In genomic region chr14:63860146-63860545, GRCh38 we compare ENCODE assay signal across 23 cellular contexts. TPM values are rescaled to one million over a fixed set of nuclear protein-coding genes. Genes with fewer than 3 reads are reported as not detected.
DNase-seq lines count a peak whose midpoint lies in the region; ATAC-seq and TF ChIP-seq lines count a peak whose summit lies in the region.
"Had no signal": no experiment of that assay in that cellular context is flagged by ENCODE, and none has a peak within 500 bp of the region (broad histone marks: within the 10 kb centered on the region; RNA-seq: fewer than 3 reads in every experiment).

No MANE protein-coding gene starts in this region.

- H2AFZ ChIP-seq in GM23338, result no peak overlapping the region
- H2AFZ ChIP-seq: neural progenitor cell had no signal

- H3K4me3 ChIP-seq in CD8-positive, alpha-beta T cell (ENCODE audit: low read depth, low read length), result no peak overlapping the region
- no peak overlapping the region for H3K4me3 ChIP-seq in GM23338
- H3K4me3 ChIP-seq in naive thymus-derived CD4-positive, alpha-beta T cell (ENCODE audit: low read length), result no peak overlapping the region
- H3K4me3 ChIP-seq in right atrium auricular region, result no peak overlapping the region
- H3K4me3 ChIP-seq: esophagus muscularis mucosa, neural progenitor cell, prostate gland, tibial artery had no signal

- H4K20me1 ChIP-seq in GM23338 (replicated peaks; ENCODE audit: insufficient read depth), result peaks cover 12% of the 10 kb centered on the region; the same call in 1 of the 2 replicates

- peaks cover 5% of the 10 kb centered on the region; the same call in 1 of the 2 replicates for H3F3A ChIP-seq in GM23338 (replicated peaks; ENCODE audit: low read depth)

- no peak for ATAC-seq in CD8-positive, alpha-beta T cell
- no peak for ATAC-seq in GM23338
- no peak for ATAC-seq in naive thymus-derived CD4-positive, alpha-beta T cell
- ATAC-seq: left lobe of liver; stimulated activated naive B cell treated with anti-CD40 and anti-IgM and Interleukin-4, amounts not matched to agents 10 μg/mL and 1 μg/mL and 100 μg/mL, for 72 hours had no signal

- DNase-seq in CD8-positive, alpha-beta T cell, result no peak
- no peak for DNase-seq in GM23338 (ENCODE audit: low spot score)
- DNase-seq in activated T-helper 1 cell treated with anti-CD3 and anti-CD28 coated beads, Interleukin-12 subunit alpha, Interleukin-12 subunit beta, Interleukin-2, Interleukin-4 antibody, amounts not matched to agents 30 ng/mL and 10 ng/mL and 1 ng/mL, durations not matched to agents 14 hours and 24 hours and 36 hours (ENCODE audit: low spot score), result no peak
- no peak for DNase-seq in naive thymus-derived CD4-positive, alpha-beta T cell
- no peak for DNase-seq in NCI-H526 treated with DMSO at 0.1 percent for 48 hours (lab: John Stamatoyannopoulos, UW)
- no peak for DNase-seq in right atrium auricular region (ENCODE audit: low spot score)
- DNase-seq in iPS-NIHi7 (ENCODE audit: extremely low spot score), result no peak
- DNase-seq: activated CD4-positive, alpha-beta T cell treated with anti-CD3 and anti-CD28 coated beads for 48 hours; activated CD8-positive, alpha-beta memory T cell treated with anti-CD3 and anti-CD28 coated beads, Interleukin-2, amount 50 U/mL, for 48 hours; activated naive CD4-positive, alpha-beta T cell treated with Interleukin-2 at 50 U/mL for 16 hours; DND-41; effector CD4-positive, alpha-beta T cell; Karpas-422; midbrain; NCI-H187 treated with DMSO at 0.1 percent for 48 hours; NCI-H446 treated with DMSO at 0.1 percent for 48 hours; stimulated activated CD4-positive, alpha-beta T cell treated with anti-CD3 and anti-CD28 coated beads, Interleukin-1b, Interleukin-23, amount 100 ng/mL, for 48 hours; stimulated activated naive B cell treated with anti-CD40 and anti-IgM and Interleukin-4, amounts not matched to agents 10 μg/mL and 1 μg/mL and 100 μg/mL, for 72 hours; tibial artery had no signal

- H3K27ac Mint-ChIP-seq in CD8-positive, alpha-beta T cell, result peak overlapping the region; percentile 81
- H3K27ac Mint-ChIP-seq in GM23338, result peak overlapping the region; percentile 75
- peak overlapping the region; percentile 51 for H3K27ac Mint-ChIP-seq in activated T-helper 1 cell treated with anti-CD3 and anti-CD28 coated beads, Interleukin-12 subunit alpha, Interleukin-12 subunit beta, Interleukin-2, Interleukin-4 antibody, amounts not matched to agents 30 ng/mL and 10 ng/mL and 1 ng/mL, durations not matched to agents 14 hours and 24 hours and 36 hours
- peak overlapping the region; percentile 4 to 95 (median 86) for H3K27ac Mint-ChIP-seq in naive thymus-derived CD4-positive, alpha-beta T cell
- H3K27ac Mint-ChIP-seq: neural progenitor cell had no signal

- H3K79me2 ChIP-seq in GM23338 (replicated peaks; ENCODE audit: insufficient read depth), result peaks cover 86% of the 10 kb centered on the region

- intact Hi-C loops in CD8-positive, alpha-beta T cell (cut with DNase I, micrococcal nuclease), result loop anchor here in 1 of 2 experiments (5.0 to 10.0 kb wide), 2 partner anchors 133 to 1245 kb away; partner anchors contain the start of genes MAX and SGPP1
- intact Hi-C loops in activated T-helper 1 cell treated with anti-CD3 and anti-CD28 coated beads, Interleukin-12 subunit alpha, Interleukin-12 subunit beta, Interleukin-2, Interleukin-4 antibody, amounts not matched to agents 30 ng/mL and 10 ng/mL and 1 ng/mL, durations not matched to agents 14 hours and 24 hours and 36 hours (cut with micrococcal nuclease), result loop anchor here (5.0 kb wide), 1 partner anchor 647 kb away; no protein-coding TSS in a partner anchor
- intact Hi-C loops in naive thymus-derived CD4-positive, alpha-beta T cell (cut with micrococcal nuclease), result loop anchor here (5.0 to 10.0 kb wide), 2 partner anchors 47 to 1065 kb away; no protein-coding TSS in a partner anchor

- H3K36me3 ChIP-seq in CD8-positive, alpha-beta T cell (ENCODE audit: insufficient read depth, low read length), result no peaks in the 10 kb centered on the region
- H3K36me3 ChIP-seq in GM23338 (ENCODE audit: insufficient read depth) (no peaks in the 10 kb centered on the region), right atrium auricular region (no peaks in the 10 kb centered on the region)
- no peaks in the 10 kb centered on the region for H3K36me3 ChIP-seq in naive thymus-derived CD4-positive, alpha-beta T cell (ENCODE audit: control insufficient read depth in 2 of 3, insufficient read depth in 3 of 3, low read length in 3 of 3)
- H3K36me3 ChIP-seq: esophagus muscularis mucosa, neural progenitor cell, prostate gland, tibial artery had no signal

- CTCF ChIA-PET in CD8-positive, alpha-beta T cell (lab: Charles Lee), result no interaction called here
- CTCF ChIA-PET in naive thymus-derived CD4-positive, alpha-beta T cell (lab: Charles Lee), result no interaction called here

- H3K36me3 Mint-ChIP-seq in CD8-positive, alpha-beta T cell, result no peaks in the 10 kb centered on the region
- no peaks in the 10 kb centered on the region for H3K36me3 Mint-ChIP-seq in GM23338 (ENCODE audit: low read depth)
- H3K36me3 Mint-ChIP-seq in activated T-helper 1 cell treated with anti-CD3 and anti-CD28 coated beads, Interleukin-12 subunit alpha, Interleukin-12 subunit beta, Interleukin-2, Interleukin-4 antibody, amounts not matched to agents 30 ng/mL and 10 ng/mL and 1 ng/mL, durations not matched to agents 14 hours and 24 hours and 36 hours (ENCODE audit: low read depth), result peaks cover 17% of the 10 kb centered on the region
- peaks cover 0 to 37% (median 0%) of the 10 kb centered on the region in 5 donors for H3K36me3 Mint-ChIP-seq in naive thymus-derived CD4-positive, alpha-beta T cell

- peaks cover 49% of the 10 kb centered on the region for H3K4me1 ChIP-seq in CD8-positive, alpha-beta T cell (ENCODE audit: insufficient read depth, low read length)
- peaks cover 10% of the 10 kb centered on the region for H3K4me1 ChIP-seq in GM23338 (ENCODE audit: insufficient read depth)
- peaks cover 32 to 81% of the 10 kb centered on the region in 2 donors for H3K4me1 ChIP-seq in naive thymus-derived CD4-positive, alpha-beta T cell (ENCODE audit: control insufficient read depth in 2 of 2, insufficient read depth in 2 of 2, low read length in 2 of 2)
- peaks cover 0 to 35% of the 10 kb centered on the region in 2 donors for H3K4me1 ChIP-seq in right atrium auricular region
- H3K4me1 ChIP-seq: prostate gland had no signal

- POLR2A ChIA-PET in CD8-positive, alpha-beta T cell (lab: Charles Lee), result no interaction called here
- POLR2A ChIA-PET in naive thymus-derived CD4-positive, alpha-beta T cell (lab: Charles Lee), result no interaction called here

- H3K9me2 ChIP-seq in GM23338 (ENCODE audit: insufficient read depth), result no peaks in the 10 kb centered on the region

- no peaks in the 10 kb centered on the region for H3K9me3 Mint-ChIP-seq in CD8-positive, alpha-beta T cell
- H3K9me3 Mint-ChIP-seq in GM23338, result no peaks in the 10 kb centered on the region
- H3K9me3 Mint-ChIP-seq in activated T-helper 1 cell treated with anti-CD3 and anti-CD28 coated beads, Interleukin-12 subunit alpha, Interleukin-12 subunit beta, Interleukin-2, Interleukin-4 antibody, amounts not matched to agents 30 ng/mL and 10 ng/mL and 1 ng/mL, durations not matched to agents 14 hours and 24 hours and 36 hours, result no peaks in the 10 kb centered on the region
- peaks cover 0 to 3% (median 0%) of the 10 kb centered on the region in 11 donors for H3K9me3 Mint-ChIP-seq in naive thymus-derived CD4-positive, alpha-beta T cell
- H3K9me3 Mint-ChIP-seq: neural progenitor cell had no signal

- no peak overlapping the region for H3K27ac ChIP-seq in CD8-positive, alpha-beta T cell (ENCODE audit: low read depth, low read length)
- H3K27ac ChIP-seq in GM23338 (ENCODE audit: low read depth) (0 out of 2 replicates have a peak overlapping the region, but pooled peaks have one; percentile 35), right atrium auricular region (no peak overlapping the region)
- no peak overlapping the region for H3K27ac ChIP-seq in naive thymus-derived CD4-positive, alpha-beta T cell (ENCODE audit: low read depth, low read length)
- H3K27ac ChIP-seq: esophagus muscularis mucosa, neural progenitor cell, prostate gland, tibial artery had no signal

- peaks cover 64% of the 10 kb centered on the region for H3K4me1 Mint-ChIP-seq in CD8-positive, alpha-beta T cell (ENCODE audit: low read depth)
- H3K4me1 Mint-ChIP-seq in GM23338, result peaks cover 30% of the 10 kb centered on the region
- peaks cover 79% of the 10 kb centered on the region for H3K4me1 Mint-ChIP-seq in activated T-helper 1 cell treated with anti-CD3 and anti-CD28 coated beads, Interleukin-12 subunit alpha, Interleukin-12 subunit beta, Interleukin-2, Interleukin-4 antibody, amounts not matched to agents 30 ng/mL and 10 ng/mL and 1 ng/mL, durations not matched to agents 14 hours and 24 hours and 36 hours (ENCODE audit: low read depth)
- peaks cover 34 to 79% (median 63%) of the 10 kb centered on the region in 7 donors for H3K4me1 Mint-ChIP-seq in naive thymus-derived CD4-positive, alpha-beta T cell

- TF ChIP-seq CTCF in CD8-positive, alpha-beta T cell (IDR thresholded peaks at IDR 0.05), result no peak
- no peak for TF ChIP-seq CTCF in GM23338 (conservative IDR thresholded peaks at IDR 0.05; ENCODE audit: low read depth in 2 of 2)
- TF ChIP-seq CTCF in right atrium auricular region (IDR thresholded peaks at IDR 0.05), result no peak

- H3K4me2 ChIP-seq in GM23338, result no peak overlapping the region
- H3K4me2 ChIP-seq: neural progenitor cell had no signal

- no peaks in the 10 kb centered on the region for H3K27me3 ChIP-seq in CD8-positive, alpha-beta T cell (ENCODE audit: insufficient read depth, low read length)
- H3K27me3 ChIP-seq in GM23338 (ENCODE audit: insufficient read depth) (no peaks in the 10 kb centered on the region; the same call in 1 of the 2 replicates), right atrium auricular region (no peaks in the 10 kb centered on the region)
- H3K27me3 ChIP-seq in naive thymus-derived CD4-positive, alpha-beta T cell (ENCODE audit: control insufficient read depth in 2 of 2, insufficient read depth in 2 of 2, low read length in 2 of 2), result no peaks in the 10 kb centered on the region
- H3K27me3 ChIP-seq: esophagus muscularis mucosa, neural progenitor cell, tibial artery had no signal

- H3K27me3 Mint-ChIP-seq in CD8-positive, alpha-beta T cell (ENCODE audit: low read depth), result no peaks in the 10 kb centered on the region
- no peaks in the 10 kb centered on the region for H3K27me3 Mint-ChIP-seq in GM23338 (ENCODE audit: insufficient read depth, low read depth, poor library complexity)
- peaks cover 2% of the 10 kb centered on the region for H3K27me3 Mint-ChIP-seq in activated T-helper 1 cell treated with anti-CD3 and anti-CD28 coated beads, Interleukin-12 subunit alpha, Interleukin-12 subunit beta, Interleukin-2, Interleukin-4 antibody, amounts not matched to agents 30 ng/mL and 10 ng/mL and 1 ng/mL, durations not matched to agents 14 hours and 24 hours and 36 hours (ENCODE audit: insufficient read depth)
- peaks cover 0 to 9% (median 0%) of the 10 kb centered on the region in 5 donors for H3K27me3 Mint-ChIP-seq in naive thymus-derived CD4-positive, alpha-beta T cell

- no peaks in the 10 kb centered on the region for H3K9me3 ChIP-seq in CD8-positive, alpha-beta T cell (ENCODE audit: low read length)
- H3K9me3 ChIP-seq in naive thymus-derived CD4-positive, alpha-beta T cell (ENCODE audit: control insufficient read depth in 2 of 3, low read length in 3 of 3), result no peaks in the 10 kb centered on the region
- H3K9me3 ChIP-seq in right atrium auricular region, result no peaks in the 10 kb centered on the region
- H3K9me3 ChIP-seq: esophagus muscularis mucosa, prostate gland, tibial artery had no signal

- no peak overlapping the region for H3K4me3 Mint-ChIP-seq in CD8-positive, alpha-beta T cell
- H3K4me3 Mint-ChIP-seq in GM23338, result no peak overlapping the region
- peak overlapping the region; percentile 8 for H3K4me3 Mint-ChIP-seq in activated T-helper 1 cell treated with anti-CD3 and anti-CD28 coated beads, Interleukin-12 subunit alpha, Interleukin-12 subunit beta, Interleukin-2, Interleukin-4 antibody, amounts not matched to agents 30 ng/mL and 10 ng/mL and 1 ng/mL, durations not matched to agents 14 hours and 24 hours and 36 hours
- peak overlapping the region in 7 of 10 donors; percentile 2 to 63 (median 24) for H3K4me3 Mint-ChIP-seq in naive thymus-derived CD4-positive, alpha-beta T cell
- H3K4me3 Mint-ChIP-seq: neural progenitor cell; stimulated activated naive B cell treated with anti-CD40 and anti-IgM and Interleukin-4, amounts not matched to agents 10 μg/mL and 1 μg/mL and 100 μg/mL, for 72 hours had no signal

RNA-seq across cellular contexts. Expression of gene SYNE2, which starts 7.3 kb away (rescaled TPM):
- 10 to 100 TPM; 93.4 to 94.2 TPM for total RNA-seq in CD8-positive, alpha-beta T cell
- 86.5 and 100 TPM in 2 replicates for total RNA-seq in GM23338 (2014; rRNA removed; shearing (Covaris generic))
- 21.7 and 34.3 TPM in 2 replicates for polyA plus RNA-seq in GM23338 (2016; fragmentation: Nextera tagmentation; extraction: Ambion mirVana)
- total RNA-seq in activated T-helper 1 cell treated with anti-CD3 and anti-CD28 coated beads, Interleukin-12 subunit alpha, Interleukin-12 subunit beta, Interleukin-2, Interleukin-4 antibody, amounts not matched to agents 30 ng/mL and 10 ng/mL and 1 ng/mL, durations not matched to agents 14 hours and 24 hours and 36 hours, result 25.1 and 26.9 TPM in 2 replicates
- total RNA-seq in naive thymus-derived CD4-positive, alpha-beta T cell, result 100 to 1,000 TPM in 4 of 5 experiments, 10 to 100 TPM in 1; 77.7 to 170 (median 149) TPM
- 10 to 100 TPM; 22.4 to 29.2 TPM for polyA plus RNA-seq in naive thymus-derived CD4-positive, alpha-beta T cell
- total RNA-seq in right atrium auricular region, result 100 to 1,000 TPM; 149 to 202 TPM

Comparison
In these comparisons a context has a peak if more than half of its experiments do, and no peak if none do; other contexts are left out.
1. H3K4me3 Mint-ChIP-seq: peak in activated T-helper 1 cell treated with anti-CD3 and anti-CD28 coated beads, Interleukin-12 subunit alpha, Interleukin-12 subunit beta, Interleukin-2, Interleukin-4 antibody, amounts not matched to agents 30 ng/mL and 10 ng/mL and 1 ng/mL, durations not matched to agents 14 hours and 24 hours and 36 hours (single experiment) and naive thymus-derived CD4-positive, alpha-beta T cell (7 of 10); none in CD8-positive, alpha-beta T cell (single experiment) and GM23338 (single experiment).
2. Peak in every context shown above with its lines, with median percentiles within 50 percentile points of each other: H3K27ac Mint-ChIP-seq.